21 cellular contexts compared by ENCODE assay signal in genomic region chr1:154147510-154147909, GRCh38. TPM values are rescaled to one million over a fixed set of nuclear protein-coding genes. Genes with fewer than 3 reads are reported as not detected.
"Had no signal": no experiment of that assay in that cellular context is flagged by ENCODE, and none has a peak within 500 bp of the region (broad histone marks: within the 10 kb centered on the region; RNA-seq: fewer than 3 reads in every experiment).

No MANE protein-coding gene starts in this region.

RNA-seq across cellular contexts. Expression of gene NUP210L, which starts 7.4 kb away (rescaled TPM):
- total RNA-seq: kidney epithelial cell, mesenteric fat pad had no signal
- polyA plus RNA-seq: liver; mammary epithelial cell; naive thymus-derived CD4-positive, alpha-beta T cell had no signal

RNA-seq across cellular contexts. Expression of gene CFAP141, which starts 58.6 kb away (rescaled TPM):
- total RNA-seq: kidney; kidney epithelial cell; left cardiac atrium; left colon; left lobe of liver; left lung; left ventricle myocardium inferior; left ventricle myocardium superior; liver; lower leg skin; lung microvascular endothelial cell; mammary epithelial cell; mesenteric fat pad; mesothelial cell of epicardium; mononuclear cell; mucosa of descending colon; mucosa of gallbladder; myocyte; naive thymus-derived CD4-positive, alpha-beta T cell had no signal
- polyA plus RNA-seq: immature natural killer cell; keratinocyte; liver; mammary epithelial cell; naive thymus-derived CD4-positive, alpha-beta T cell had no signal
